ENCODE assay signal across 2 cellular contexts in genomic region chr20:38228436-38228835, GRCh38.
TF ChIP-seq lines count a peak whose summit lies in the region.

No MANE protein-coding gene starts in this region.

TF ChIP-seq in GM23338, 12 proteins besides CTCF, POLR2A, EP300 and RAD21:
- TF ChIP-seq ZNF462 (CRISPR knock-in tag; IDR thresholded peaks at IDR 0.05) (no peak), CREB1 (CRISPR knock-in tag; IDR thresholded peaks at IDR 0.05; ENCODE audit: low read depth) (no peak), STAT1 (IDR thresholded peaks at IDR 0.05; ENCODE audit: unreplicated experiment) (no peak), POLR2AphosphoS5 (IDR thresholded peaks at IDR 0.05; ENCODE audit: low read depth) (no peak)

TF ChIP-seq in IMR-90, 13 proteins besides CTCF, POLR2A, EP300 and RAD21:
- TF ChIP-seq USF2 (IDR thresholded peaks at IDR 0.05; ENCODE audit: low read depth, low read length) (peak; percentile 78), NFE2L2 (IDR thresholded peaks at IDR 0.05; ENCODE audit: low read depth, low read length) (no peak), ELK1 (IDR thresholded peaks at IDR 0.05; ENCODE audit: borderline replicate concordance, low read depth, low read length) (no peak), FOS (IDR thresholded peaks at IDR 0.05; ENCODE audit: low read depth, low read length) (no peak), CEBPB (IDR thresholded peaks at IDR 0.05; ENCODE audit: low read depth, low read length) (peak; percentile 55), RCOR1 (IDR thresholded peaks at IDR 0.05; ENCODE audit: insufficient replicate concordance, low read length) (no peak)
